In genomic region chr10:25522946-25523608, GRCh38 we compare ENCODE assay signal across 1 cellular context.
TF ChIP-seq lines count a peak whose summit lies in the region.

No MANE protein-coding gene starts in this region.

TF ChIP-seq in H1, 55 proteins besides CTCF, POLR2A, EP300 and RAD21 (continued from another document):
- TF ChIP-seq KDM4A (IDR thresholded peaks at IDR 0.05; ENCODE audit: low read depth, low read length, severe bottlenecking), result no peak
- peak; percentile 36 for TF ChIP-seq MAX (IDR thresholded peaks at IDR 0.05)
